Comparison of ENCODE assay signal across 22 cellular contexts in genomic region chr14:30786701-30787100, GRCh38.
DNase-seq lines count a peak whose midpoint lies in the region; ATAC-seq, FAIRE-seq and TF ChIP-seq lines count a peak whose summit lies in the region.
"Had no signal": no experiment of that assay in that cellular context is flagged by ENCODE, and none has a peak within 500 bp of the region (broad histone marks: within the 10 kb centered on the region; RNA-seq: fewer than 3 reads in every experiment).

No MANE protein-coding gene starts in this region.

- no peak for DNase-seq in GM12891 (ENCODE audit: insufficient read length, low spot score)
- DNase-seq in HTR-8/SVneo (ENCODE audit: insufficient read length, low spot score), result no peak
- no peak for DNase-seq in K562 (ENCODE audit: extremely low read depth in 1 of 4, low spot score in 3 of 4)
- DNase-seq in GM20000 (ENCODE audit: low spot score), result no peak
- no peak for DNase-seq in activated naive CD8-positive, alpha-beta T cell treated with anti-CD3 and anti-CD28 coated beads, Interleukin-2, amount 50 U/mL, for 24 hours
- DNase-seq: AML-193; Caco-2; Calu3; CD4-positive, alpha-beta T cell; CD8-positive, alpha-beta T cell; DMS79 treated with DMSO at 0.1 percent for 48 hours; GF-D8 had no signal

- no peak overlapping the region for H3K4me3 ChIP-seq in K562
- H3K4me3 ChIP-seq: A549; BLaER1 treated with 17β-estradiol and CSF1 and Interleukin-3, amounts not matched to agents 10 nM and 100 nM; GM12878 had no signal

- H3K36me3 ChIP-seq in K562 (ENCODE audit: control insufficient read depth, insufficient read depth, low read length), result no peaks in the 10 kb centered on the region
- H3K36me3 ChIP-seq: BLaER1 treated with 17β-estradiol and CSF1 and Interleukin-3, amounts not matched to agents 10 nM and 100 nM had no signal

- TF ChIP-seq POLR2A in GM12891 (IDR thresholded peaks at IDR 0.05; ENCODE audit: low read depth, low read length) (no peak), K562 (conservative IDR thresholded peaks at IDR 0.05) (no peak)

- H4K20me1 ChIP-seq in K562 (replicated peaks; ENCODE audit: control insufficient read depth, insufficient read depth, low read length), result no peaks in the 10 kb centered on the region
- H4K20me1 ChIP-seq: BLaER1 treated with 17β-estradiol and CSF1 and Interleukin-3, amounts not matched to agents 10 nM and 100 nM had no signal

- peaks cover 26% of the 10 kb centered on the region for H3K27me3 Mint-ChIP-seq in activated T-helper 17 cell treated with anti-CD3 and anti-CD28 coated beads, Interleukin-2, amount 50 U/mL, for 72 hours
- H3K27me3 Mint-ChIP-seq in activated naive CD8-positive, alpha-beta T cell treated with anti-CD3 and anti-CD28 coated beads, Interleukin-2, amount 50 U/mL, for 24 hours, result peaks cover 14% of the 10 kb centered on the region

- no peak for TF ChIP-seq RAD21 in K562 (CRISPR knock-in tag; conservative IDR thresholded peaks at IDR 0.05 in 1 of 2, IDR thresholded peaks at IDR 0.05 in 1 of 2)

- H3K4me1 ChIP-seq in K562 (replicated peaks in 1 of 2; ENCODE audit: control insufficient read depth in 2 of 2, insufficient read depth in 2 of 2, low read length in 2 of 2), result no peaks in the 10 kb centered on the region
- H3K4me1 ChIP-seq: A549; BLaER1 treated with 17β-estradiol and CSF1 and Interleukin-3, amounts not matched to agents 10 nM and 100 nM; Caco-2 had no signal

- H3K4me1 Mint-ChIP-seq in activated T-helper 17 cell treated with anti-CD3 and anti-CD28 coated beads, Interleukin-2, amount 50 U/mL, for 72 hours, result no peaks in the 10 kb centered on the region
- no peaks in the 10 kb centered on the region for H3K4me1 Mint-ChIP-seq in activated naive CD8-positive, alpha-beta T cell treated with anti-CD3 and anti-CD28 coated beads, Interleukin-2, amount 50 U/mL, for 24 hours
- H3K4me1 Mint-ChIP-seq: B cell had no signal

- TF ChIP-seq EP300 in K562 (IDR thresholded peaks at IDR 0.05; ENCODE audit: low read length), result no peak

- CTCF ChIA-PET in K562 (lab: Yijun Ruan, JAX; ENCODE audit: low intra/inter-chr PET ratio), result no interaction called here

- intact Hi-C loops in K562 (cut with micrococcal nuclease), result no loop called here

- H3K27ac Mint-ChIP-seq in activated T-helper 17 cell treated with anti-CD3 and anti-CD28 coated beads, Interleukin-2, amount 50 U/mL, for 72 hours, result no peak overlapping the region
- no peak overlapping the region for H3K27ac Mint-ChIP-seq in activated naive CD8-positive, alpha-beta T cell treated with anti-CD3 and anti-CD28 coated beads, Interleukin-2, amount 50 U/mL, for 24 hours
- H3K27ac Mint-ChIP-seq: B cell; CD4-positive, alpha-beta T cell; CD8-positive, alpha-beta T cell had no signal

- 12% methylated on average over 5 of the region's 5 CpGs for WGBS in K562 (ENCODE audit: insufficient coverage, low coverage, missing lambda C conversion rate)

- no peak overlapping the region for H3K27ac ChIP-seq in K562 (ENCODE audit: extremely low read depth, low read depth, low read length)
- H3K27ac ChIP-seq: 22Rv1; A549; BLaER1 treated with 17β-estradiol and CSF1 and Interleukin-3, amounts not matched to agents 10 nM and 100 nM; C4-2B had no signal

- no peak for FAIRE-seq in GM12891 (lab: Jason Lieb, UNC)
- peak; percentile 70 for FAIRE-seq in HTR-8/SVneo (lab: Jason Lieb, UNC)
- FAIRE-seq in K562 (lab: Jason Lieb, UNC), result no peak
- FAIRE-seq: A549, D721Med, G401.6, GM12878, GM19239 had no signal

- POLR2A ChIA-PET in K562 (lab: Yijun Ruan, JAX), result interaction anchor here (0.5 kb wide), 1 partner anchor 403 kb away, joined by 3 read pairs; no protein-coding TSS in a partner anchor

- no peak overlapping the region for H3K4me2 ChIP-seq in K562 (ENCODE audit: insufficient read depth, low read length)
- H3K4me2 ChIP-seq: A549; BLaER1 treated with 17β-estradiol and CSF1 and Interleukin-3, amounts not matched to agents 10 nM and 100 nM had no signal

- no peak for ATAC-seq in K562
- no peak for ATAC-seq in activated T-helper 17 cell treated with anti-CD3 and anti-CD28 coated beads, Interleukin-2, amount 50 U/mL, for 72 hours (replicated peaks)
- ATAC-seq in activated naive CD8-positive, alpha-beta T cell treated with anti-CD3 and anti-CD28 coated beads, Interleukin-2, amount 50 U/mL, for 24 hours, result no peak
- ATAC-seq: A549; CD8-positive, alpha-beta T cell; GM12878 had no signal

- no peak for TF ChIP-seq CTCF in K562 (IDR thresholded peaks at IDR 0.05 in 2 of 3, conservative IDR thresholded peaks at IDR 0.05 in 1 of 3; ENCODE audit: insufficient read depth in 2 of 3, low read depth in 1 of 3, low read length in 3 of 3)
- TF ChIP-seq CTCF in GM20000 (IDR thresholded peaks at IDR 0.05; ENCODE audit: extremely low read depth, missing control alignments), result no peak

- no peaks in the 10 kb centered on the region for H3K9me3 ChIP-seq in K562 (replicated peaks; ENCODE audit: control insufficient read depth, insufficient read depth, low read depth, low read length)
- H3K9me3 ChIP-seq: Caco-2 had no signal

- no peak overlapping the region for H3K9ac ChIP-seq in K562 (ENCODE audit: insufficient read depth in 1 of 2, low read depth in 2 of 2, low read length in 2 of 2)
- H3K9ac ChIP-seq: BLaER1 treated with 17β-estradiol and CSF1 and Interleukin-3, amounts not matched to agents 10 nM and 100 nM had no signal

- no peaks in the 10 kb centered on the region for H3K9me3 Mint-ChIP-seq in activated T-helper 17 cell treated with anti-CD3 and anti-CD28 coated beads, Interleukin-2, amount 50 U/mL, for 72 hours
- H3K9me3 Mint-ChIP-seq in activated naive CD8-positive, alpha-beta T cell treated with anti-CD3 and anti-CD28 coated beads, Interleukin-2, amount 50 U/mL, for 24 hours, result peaks cover 10% of the 10 kb centered on the region

- H3K79me2 ChIP-seq in K562 (ENCODE audit: control insufficient read depth, insufficient read depth, low read length), result no peaks in the 10 kb centered on the region

- H3K36me3 Mint-ChIP-seq in activated T-helper 17 cell treated with anti-CD3 and anti-CD28 coated beads, Interleukin-2, amount 50 U/mL, for 72 hours (ENCODE audit: low read depth), result no peaks in the 10 kb centered on the region
- H3K36me3 Mint-ChIP-seq in activated naive CD8-positive, alpha-beta T cell treated with anti-CD3 and anti-CD28 coated beads, Interleukin-2, amount 50 U/mL, for 24 hours (ENCODE audit: low read depth), result no peaks in the 10 kb centered on the region
- H3K36me3 Mint-ChIP-seq: CD8-positive, alpha-beta T cell had no signal

- no peaks in the 10 kb centered on the region for H3K9me1 ChIP-seq in K562 (ENCODE audit: control insufficient read depth, insufficient read depth, low read length)

- H2AFZ ChIP-seq in K562 (ENCODE audit: low read depth, low read length), result no peak overlapping the region

- no peak overlapping the region for H3K4me3 Mint-ChIP-seq in activated T-helper 17 cell treated with anti-CD3 and anti-CD28 coated beads, Interleukin-2, amount 50 U/mL, for 72 hours
- no peak overlapping the region for H3K4me3 Mint-ChIP-seq in activated naive CD8-positive, alpha-beta T cell treated with anti-CD3 and anti-CD28 coated beads, Interleukin-2, amount 50 U/mL, for 24 hours
- H3K4me3 Mint-ChIP-seq: B cell; CD4-positive, alpha-beta T cell; CD8-positive, alpha-beta T cell had no signal

- in situ Hi-C loops in K562 (cut with MboI), result no loop called here

- no peaks in the 10 kb centered on the region for H3K27me3 ChIP-seq in K562 (ENCODE audit: control insufficient read depth in 2 of 2, insufficient read depth in 2 of 2, low read length in 2 of 2)
- H3K27me3 ChIP-seq: BLaER1 treated with 17β-estradiol and CSF1 and Interleukin-3, amounts not matched to agents 10 nM and 100 nM had no signal

- BruUV-seq in K562 (replicated peaks; lab: Mats Ljungman, UMichigan), result no TSS peak

TF ChIP-seq in GM12891, 5 proteins besides CTCF, POLR2A, EP300 and RAD21:
- TF ChIP-seq POU2F2 (IDR thresholded peaks at IDR 0.05; ENCODE audit: low read depth, low read length), result no peak
- TF ChIP-seq PAX5 (IDR thresholded peaks at IDR 0.05; ENCODE audit: insufficient read depth, low read length, severe bottlenecking), result no peak
- TF ChIP-seq SPI1 (IDR thresholded peaks at IDR 0.05; ENCODE audit: low read depth, low read length), result 0 out of 2 replicates have a peak, but pooled peaks have one; percentile 20
- TF ChIP-seq POLR2AphosphoS5 (IDR thresholded peaks at IDR 0.05; ENCODE audit: low read depth, low read length), result no peak
- no peak for TF ChIP-seq TAF1 (IDR thresholded peaks at IDR 0.05; ENCODE audit: low read depth, low read length)

TF ChIP-seq in K562, 482 proteins besides CTCF, POLR2A, EP300 and RAD21 (continues in another document):
- TF ChIP-seq HDAC1 (IDR thresholded peaks at IDR 0.05) (peak in 1 of 2 experiments; percentile 66; a peak in 1 of 4 replicates), TAL1 (IDR thresholded peaks at IDR 0.05) (no peak), SPI1 (IDR thresholded peaks at IDR 0.05; ENCODE audit: borderline replicate concordance, low read depth, low read length) (peak; percentile 89), ARID1B (IDR thresholded peaks at IDR 0.05) (peak; percentile 46), BMI1 (IDR thresholded peaks at IDR 0.05; ENCODE audit: low read length) (no peak), TEAD4 (IDR thresholded peaks at IDR 0.05; ENCODE audit: low read length) (peak; percentile 52), TEAD4 (CRISPR knock-in tag; IDR thresholded peaks at IDR 0.05; ENCODE audit: borderline replicate concordance) (no peak), E2F8 (IDR thresholded peaks at IDR 0.05; ENCODE audit: low read depth, partially characterized antibody) (no peak), SOX6 (IDR thresholded peaks at IDR 0.05) (peak; percentile 61; the same call in 1 of the 2 replicates), TCF3 (CRISPR knock-in tag; IDR thresholded peaks at IDR 0.05) (0 out of 2 replicates have a peak, but pooled peaks have one; percentile 30), KDM1A (IDR thresholded peaks at IDR 0.05) (peak; percentile 78 to 90)
